In the genomic region with DNA sequence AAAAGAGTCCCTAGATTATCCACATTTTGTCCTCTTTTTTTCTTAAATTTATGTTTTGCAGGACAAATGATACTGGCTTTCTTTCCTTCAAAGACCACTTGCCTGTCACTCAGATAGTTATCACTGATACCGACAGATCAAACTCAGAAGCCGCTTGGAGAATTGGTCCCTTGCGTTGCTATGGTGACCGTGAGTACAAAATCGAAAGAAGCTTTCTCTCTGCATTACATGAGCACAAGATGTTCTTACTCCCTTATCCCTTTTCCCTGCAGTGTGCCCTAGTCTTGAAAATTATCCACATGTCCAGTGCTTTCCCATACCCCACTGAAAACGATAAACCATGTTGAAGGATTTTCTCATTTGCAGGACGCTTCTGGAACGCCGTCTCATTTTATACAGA, we compare ENCODE assay signal across 1 cellular context.
TF ChIP-seq lines count a peak whose summit lies in the region.

No MANE protein-coding gene starts in this region.

TF ChIP-seq in GM23338, 12 proteins besides CTCF, POLR2A, EP300 and RAD21 (continued from another document):
- TF ChIP-seq, protein P1, sequence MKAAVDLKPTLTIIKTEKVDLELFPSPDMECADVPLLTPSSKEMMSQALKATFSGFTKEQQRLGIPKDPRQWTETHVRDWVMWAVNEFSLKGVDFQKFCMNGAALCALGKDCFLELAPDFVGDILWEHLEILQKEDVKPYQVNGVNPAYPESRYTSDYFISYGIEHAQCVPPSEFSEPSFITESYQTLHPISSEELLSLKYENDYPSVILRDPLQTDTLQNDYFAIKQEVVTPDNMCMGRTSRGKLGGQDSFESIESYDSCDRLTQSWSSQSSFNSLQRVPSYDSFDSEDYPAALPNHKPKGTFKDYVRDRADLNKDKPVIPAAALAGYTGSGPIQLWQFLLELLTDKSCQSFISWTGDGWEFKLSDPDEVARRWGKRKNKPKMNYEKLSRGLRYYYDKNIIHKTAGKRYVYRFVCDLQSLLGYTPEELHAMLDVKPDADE (IDR thresholded peaks at IDR 0.05): no peak
- no peak for TF ChIP-seq STAT1 (IDR thresholded peaks at IDR 0.05; ENCODE audit: unreplicated experiment)
- TF ChIP-seq EZH2phosphoT487 (IDR thresholded peaks at IDR 0.05; ENCODE audit: unreplicated experiment): no peak
- TF ChIP-seq EZH2 (IDR thresholded peaks at IDR 0.05; ENCODE audit: low read depth, unreplicated experiment): no peak
- TF ChIP-seq JUNB (IDR thresholded peaks at IDR 0.05; ENCODE audit: unreplicated experiment): no peak
- TF ChIP-seq CREB1 (CRISPR knock-in tag; IDR thresholded peaks at IDR 0.05; ENCODE audit: low read depth): no peak
- no peak for TF ChIP-seq NANOG (IDR thresholded peaks at IDR 0.05; ENCODE audit: borderline replicate concordance)
- TF ChIP-seq, protein P2, sequence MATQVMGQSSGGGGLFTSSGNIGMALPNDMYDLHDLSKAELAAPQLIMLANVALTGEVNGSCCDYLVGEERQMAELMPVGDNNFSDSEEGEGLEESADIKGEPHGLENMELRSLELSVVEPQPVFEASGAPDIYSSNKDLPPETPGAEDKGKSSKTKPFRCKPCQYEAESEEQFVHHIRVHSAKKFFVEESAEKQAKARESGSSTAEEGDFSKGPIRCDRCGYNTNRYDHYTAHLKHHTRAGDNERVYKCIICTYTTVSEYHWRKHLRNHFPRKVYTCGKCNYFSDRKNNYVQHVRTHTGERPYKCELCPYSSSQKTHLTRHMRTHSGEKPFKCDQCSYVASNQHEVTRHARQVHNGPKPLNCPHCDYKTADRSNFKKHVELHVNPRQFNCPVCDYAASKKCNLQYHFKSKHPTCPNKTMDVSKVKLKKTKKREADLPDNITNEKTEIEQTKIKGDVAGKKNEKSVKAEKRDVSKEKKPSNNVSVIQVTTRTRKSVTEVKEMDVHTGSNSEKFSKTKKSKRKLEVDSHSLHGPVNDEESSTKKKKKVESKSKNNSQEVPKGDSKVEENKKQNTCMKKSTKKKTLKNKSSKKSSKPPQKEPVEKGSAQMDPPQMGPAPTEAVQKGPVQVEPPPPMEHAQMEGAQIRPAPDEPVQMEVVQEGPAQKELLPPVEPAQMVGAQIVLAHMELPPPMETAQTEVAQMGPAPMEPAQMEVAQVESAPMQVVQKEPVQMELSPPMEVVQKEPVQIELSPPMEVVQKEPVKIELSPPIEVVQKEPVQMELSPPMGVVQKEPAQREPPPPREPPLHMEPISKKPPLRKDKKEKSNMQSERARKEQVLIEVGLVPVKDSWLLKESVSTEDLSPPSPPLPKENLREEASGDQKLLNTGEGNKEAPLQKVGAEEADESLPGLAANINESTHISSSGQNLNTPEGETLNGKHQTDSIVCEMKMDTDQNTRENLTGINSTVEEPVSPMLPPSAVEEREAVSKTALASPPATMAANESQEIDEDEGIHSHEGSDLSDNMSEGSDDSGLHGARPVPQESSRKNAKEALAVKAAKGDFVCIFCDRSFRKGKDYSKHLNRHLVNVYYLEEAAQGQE (IDR thresholded peaks at IDR 0.05; ENCODE audit: unreplicated experiment): no peak
- no peak for TF ChIP-seq ZNF114 (CRISPR knock-in tag; IDR thresholded peaks at IDR 0.05)
